25 cellular contexts compared by ENCODE assay signal in the genomic region with DNA sequence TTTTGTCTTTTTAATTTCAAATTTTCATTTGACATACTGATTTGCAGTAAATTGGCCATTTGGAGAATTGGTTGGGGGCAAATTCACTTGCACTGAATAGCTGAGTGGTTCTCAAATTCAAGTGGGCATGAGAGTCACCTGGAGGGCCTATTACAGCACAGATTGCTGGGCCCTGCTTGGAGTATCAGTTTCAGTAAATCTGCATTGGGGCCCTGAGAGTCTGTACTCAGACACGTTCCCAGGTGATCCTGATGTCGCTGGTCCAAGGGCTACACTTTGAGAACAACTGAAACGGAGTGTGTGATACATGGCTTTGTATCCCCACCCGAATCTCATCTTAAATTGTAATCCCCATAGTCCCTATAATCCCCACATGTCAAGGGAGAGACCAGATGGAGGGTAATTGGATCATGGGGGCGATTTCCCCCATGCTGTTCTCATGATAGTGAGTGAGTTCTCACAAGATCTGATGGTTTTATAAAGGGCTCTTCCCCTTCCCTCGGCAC.
DNase-seq lines count a peak whose midpoint lies in the region; ATAC-seq, FAIRE-seq and TF ChIP-seq lines count a peak whose summit lies in the region.
"Had no signal": no experiment of that assay in that cellular context is flagged by ENCODE, and none has a peak within 500 bp of the region (broad histone marks: within the 10 kb centered on the region; RNA-seq: fewer than 3 reads in every experiment).

No MANE protein-coding gene starts in this region.

- no peak for TF ChIP-seq POLR2A in HepG2 (IDR thresholded peaks at IDR 0.05; ENCODE audit: insufficient read depth in 1 of 2, low read depth in 2 of 2, low read length in 2 of 2)

- TF ChIP-seq EP300 in HepG2 (IDR thresholded peaks at IDR 0.05; ENCODE audit: low read depth in 2 of 2, low read length in 2 of 2) (no peak), HepG2 (CRISPR knock-in tag; IDR thresholded peaks at IDR 0.05; ENCODE audit: borderline replicate concordance) (no peak)

- no peak for TF ChIP-seq RAD21 in HepG2 (CRISPR knock-in tag; IDR thresholded peaks at IDR 0.05)

- CTCF ChIA-PET in HepG2 (lab: Yijun Ruan, JAX; ENCODE audit: low intra/inter-chr PET ratio, low total read pairs) = no interaction called here

- no peak for FAIRE-seq in HepG2 (lab: Jason Lieb, UNC)
- FAIRE-seq: GM12891, H1, keratinocyte had no signal

- BruUV-seq in HepG2 (replicated peaks; lab: Mats Ljungman, UMichigan) = no TSS peak

- H3K36me3 ChIP-seq in WERI-Rb-1 = no peaks in the 10 kb centered on the region
- H3K36me3 ChIP-seq in HepG2 (replicated peaks in 1 of 2; ENCODE audit: control insufficient read depth in 1 of 2, insufficient read depth in 2 of 2, low read length in 2 of 2) = no peaks in the 10 kb centered on the region
- H3K36me3 ChIP-seq: cardiac muscle cell, SJCRH30, uterus had no signal

- H3K9ac ChIP-seq in HepG2 (ENCODE audit: insufficient read depth, low read depth, low read length) = no peak overlapping the region

- H3K9me3 ChIP-seq in WERI-Rb-1 (ENCODE audit: severe bottlenecking) (no peaks in the 10 kb centered on the region), HepG2 (ENCODE audit: low read length) (no peaks in the 10 kb centered on the region)
- H3K9me3 ChIP-seq: Caco-2, SJCRH30, testis, uterus had no signal

- in situ Hi-C loops in HepG2 (cut with HindIII; ENCODE audit: extremely low pct_ligation_motif_present, low pct_unique_long_range_greater_than_20kb) = no loop called here

- POLR2A ChIA-PET in HepG2 (lab: Yijun Ruan, JAX) = no interaction called here

- no peak for TF ChIP-seq CTCF in WERI-Rb-1 (IDR thresholded peaks at IDR 0.05; ENCODE audit: low read depth, low read length)
- no peak for TF ChIP-seq CTCF in HepG2 (CRISPR knock-in tag; IDR thresholded peaks at IDR 0.05)

- no peaks in the 10 kb centered on the region for H3K4me1 ChIP-seq in HepG2 (ENCODE audit: insufficient read depth, low read length)
- H3K4me1 ChIP-seq: Caco-2, SJCRH30, testis, uterus had no signal

- DNase-seq in DMS79 (lab: John Stamatoyannopoulos, UW) (peak; percentile 50), NCI-H1092 (lab: John Stamatoyannopoulos, UW) (peak; percentile 45), NCI-H2171 (lab: John Stamatoyannopoulos, UW) (peak; percentile 77), WERI-Rb-1 (peak; percentile 90), HepG2 (ENCODE audit: low spot score) (no peak), posterior vena cava (ENCODE audit: low spot score) (no peak)
- no peak for DNase-seq in stimulated activated CD4-positive, alpha-beta T cell treated with anti-CD3 and anti-CD28 coated beads, Interleukin-12 subunit alpha, Interleukin-12 subunit beta, amount 100 ng/mL, for 4 hours
- DNase-seq: activated B cell treated with CpG ODN at 0.5 μM for 24 hours; activated CD8-positive, alpha-beta memory T cell treated with anti-CD3 and anti-CD28 coated beads, Interleukin-2, amount 50 U/mL, for 4 hours; aorta; C1 segment of cervical spinal cord; Caco-2; effector memory CD4-positive, alpha-beta T cell; naive thymus-derived CD4-positive, alpha-beta T cell; NCI-H446; occipital lobe; SJCRH30; stimulated activated naive CD8-positive, alpha-beta T cell treated with anti-CD3 and anti-CD28 coated beads, Interleukin-15, Interleukin-2, amounts not matched to agents 100 U/mL and 50 U/mL, for 24 hours; testis; uterus had no signal

- no peak overlapping the region for H2AFZ ChIP-seq in HepG2 (ENCODE audit: low read length)

- H3K4me3 ChIP-seq in WERI-Rb-1 (ENCODE audit: low read depth, low read length) = no peak overlapping the region
- H3K4me3 ChIP-seq in HepG2 (replicated peaks in 1 of 3; ENCODE audit: insufficient read depth in 1 of 3, low read depth in 2 of 3, low read length in 3 of 3) = no peak overlapping the region
- H3K4me3 ChIP-seq: cardiac muscle cell, coronary artery, SJCRH30, testis, uterus had no signal

- ATAC-seq in HepG2 = no peak
- ATAC-seq: naive thymus-derived CD4-positive, alpha-beta T cell; stimulated activated naive CD8-positive, alpha-beta T cell treated with anti-CD3 and anti-CD28 coated beads, Interleukin-15, Interleukin-2, amounts not matched to agents 100 U/mL and 50 U/mL, for 24 hours had no signal

- intact Hi-C loops in HepG2 (cut with micrococcal nuclease; ENCODE audit: unreplicated experiment) = no loop called here
- intact Hi-C loops in posterior vena cava (cut with DNase I) = no loop called here

- no peaks in the 10 kb centered on the region for H3K27me3 ChIP-seq in WERI-Rb-1 (ENCODE audit: insufficient read depth, low read depth, severe bottlenecking)
- no peaks in the 10 kb centered on the region for H3K27me3 ChIP-seq in HepG2 (ENCODE audit: control insufficient read depth in 1 of 2, insufficient read depth in 2 of 2, low read length in 2 of 2)
- H3K27me3 ChIP-seq: cardiac muscle cell, SJCRH30, testis, uterus had no signal

- no peaks in the 10 kb centered on the region for H4K20me1 ChIP-seq in HepG2 (ENCODE audit: insufficient read depth, low read length)

- no peak overlapping the region for H3K4me2 ChIP-seq in HepG2 (ENCODE audit: low read depth, low read length)

- peak overlapping the region; percentile 41 for H3K27ac ChIP-seq in WERI-Rb-1
- H3K27ac ChIP-seq in HepG2 (ENCODE audit: extremely low read length, insufficient read depth, low read length) = no peak overlapping the region
- H3K27ac ChIP-seq: cardiac muscle cell, coronary artery, SJCRH30, testis, uterus had no signal

- 0% methylated on average over 5 of the region's 6 CpGs for WGBS in HepG2 (ENCODE audit: low lambda C conversion rate)

- H3K79me2 ChIP-seq in HepG2 (ENCODE audit: insufficient read depth, low read length) = no peaks in the 10 kb centered on the region

TF ChIP-seq in HepG2, 621 proteins besides CTCF, POLR2A, EP300 and RAD21:
- TF ChIP-seq ZNF264 (CRISPR knock-in tag; IDR thresholded peaks at IDR 0.05) (no peak), GATAD1 (CRISPR knock-in tag; IDR thresholded peaks at IDR 0.05) (no peak), ZNF235 (CRISPR knock-in tag; IDR thresholded peaks at IDR 0.05; ENCODE audit: borderline replicate concordance) (no peak), ZIK1 (CRISPR knock-in tag; IDR thresholded peaks at IDR 0.05; ENCODE audit: borderline replicate concordance, low read depth) (no peak), PRPF4 (IDR thresholded peaks at IDR 0.05; ENCODE audit: low read depth, low read length, poor library complexity, severe bottlenecking) (no peak), DNMT1 (CRISPR knock-in tag; IDR thresholded peaks at IDR 0.05) (no peak), ZNF251 (CRISPR knock-in tag; IDR thresholded peaks at IDR 0.05) (no peak), HHEX (CRISPR knock-in tag; IDR thresholded peaks at IDR 0.05) (no peak), NR3C1 (CRISPR knock-in tag; IDR thresholded peaks at IDR 0.05) (no peak), KIAA2018 (CRISPR knock-in tag; IDR thresholded peaks at IDR 0.05; ENCODE audit: borderline replicate concordance) (no peak), HCFC1 (IDR thresholded peaks at IDR 0.05; ENCODE audit: low read depth, low read length) (no peak)

Comparison
In these comparisons a context has a peak if more than half of its experiments do, and no peak if none do; other contexts are left out.
1. DNase-seq: peak in DMS79 (single experiment), NCI-H1092 (single experiment), NCI-H2171 (single experiment) and WERI-Rb-1 (single experiment); none in HepG2 (single experiment), stimulated activated CD4-positive, alpha-beta T cell treated with anti-CD3 and anti-CD28 coated beads, Interleukin-12 subunit alpha, Interleukin-12 subunit beta, amount 100 ng/mL, for 4 hours (single experiment) and posterior vena cava (single experiment).